In genomic region chr12:91219919-91220318, GRCh38 we compare ENCODE assay signal across 33 cellular contexts. TPM values are rescaled to one million over a fixed set of nuclear protein-coding genes. Genes with fewer than 3 reads are reported as not detected.
"Had no signal": no experiment of that assay in that cellular context is flagged by ENCODE, and none has a peak within 500 bp of the region (broad histone marks: within the 10 kb centered on the region; RNA-seq: fewer than 3 reads in every experiment).

No MANE protein-coding gene starts in this region.

- H3K9me3 ChIP-seq: heart right ventricle, left ventricle myocardium inferior, neutrophil, right lobe of liver, uterus had no signal

- H3K36me3 ChIP-seq: heart right ventricle, left ventricle myocardium inferior, neutrophil, right lobe of liver, uterus had no signal

- H3K4me3 ChIP-seq: heart right ventricle, left ventricle myocardium inferior, lung, right lobe of liver, uterus had no signal

- H3K27ac ChIP-seq: heart right ventricle, left ventricle myocardium inferior, neutrophil, right lobe of liver, uterus had no signal

- H3K4me3 Mint-ChIP-seq: activated CD4-positive, alpha-beta T cell treated with anti-CD3 and anti-CD28 coated beads for 36 hours; activated CD8-positive, alpha-beta memory T cell treated with anti-CD3 and anti-CD28 coated beads, Interleukin-2, amount 10 ng/mL, durations not matched to agents 7 days and 5 days; activated CD8-positive, alpha-beta T cell treated with anti-CD3 and anti-CD28 coated beads, Interleukin-2, amount 10 ng/mL, durations not matched to agents 7 days and 5 days; mesothelial cell of epicardium; naive B cell; nephron progenitor cell; stimulated activated memory B cell treated with anti-CD40 and anti-IgM and Interleukin-4, amounts not matched to agents 10 μg/mL and 1 μg/mL and 100 μg/mL, for 72 hours; stimulated activated naive CD8-positive, alpha-beta T cell treated with anti-CD3 and anti-CD28 coated beads, Interleukin-15, amount 100 ng/mL, for 72 hours; T-helper 2 cell treated with Interferon-gamma antibody and Interleukin-4, amounts not matched to agents 5 μg/mL and 100 μg/mL, for 36 hours; type B pancreatic cell had no signal

- H3K9me3 Mint-ChIP-seq: activated naive CD4-positive, alpha-beta T cell treated with anti-CD3 and anti-CD28 coated beads, Interleukin-2, amount 50 U/mL, for 72 hours; activated T-helper 2 cell treated with anti-CD3 and anti-CD28 coated beads, Interferon-gamma antibody, Interleukin-2, Interleukin-4, amounts not matched to agents 10 μg/mL and 5 μg/mL and 100 μg/mL, durations not matched to agents 14 hours and 24 hours and 36 hours; nephron progenitor cell; stimulated activated memory B cell treated with anti-CD40 and anti-IgM and Interleukin-4, amounts not matched to agents 10 μg/mL and 1 μg/mL and 100 μg/mL, for 72 hours; T-helper 2 cell treated with Interferon-gamma antibody and Interleukin-4, amounts not matched to agents 5 μg/mL and 100 μg/mL, for 36 hours; type B pancreatic cell had no signal

- H3K4me1 ChIP-seq: left ventricle myocardium inferior, right lobe of liver, uterus had no signal

- H3K27me3 ChIP-seq: heart right ventricle, neutrophil, right lobe of liver, uterus had no signal

- DNase-seq: activated CD4-positive, alpha-beta T cell treated with anti-CD3 and anti-CD28 coated beads for 36 hours; activated CD4-positive, CD25-positive, alpha-beta regulatory T cell; activated CD8-positive, alpha-beta memory T cell treated with anti-CD3 and anti-CD28 coated beads, Interleukin-2, amount 10 ng/mL, durations not matched to agents 7 days and 5 days; activated CD8-positive, alpha-beta T cell treated with anti-CD3 and anti-CD28 coated beads, Interleukin-2, amount 10 ng/mL, durations not matched to agents 7 days and 5 days; activated naive CD4-positive, alpha-beta T cell; activated T-cell treated with anti-CD3 and anti-CD28 coated beads, Interleukin-2, amount 50 U/mL, for 48 hours; dermis blood vessel endothelial cell; effector CD4-positive, alpha-beta T cell; erythroblast; heart right ventricle; left ventricle myocardium inferior; naive B cell; nephron progenitor cell; right lobe of liver; small intestine; stimulated activated CD4-positive, alpha-beta T cell treated with anti-CD3 and anti-CD28 coated beads, Interleukin-1b, Interleukin-23, amount 100 ng/mL, for 48 hours; stimulated activated CD4-positive, alpha-beta T cell treated with anti-CD3 and anti-CD28 coated beads, Interleukin-4, amount 100 ng/mL, for 4 hours; stimulated activated CD8-positive, alpha-beta memory T cell treated with anti-CD3 and anti-CD28 coated beads, Interleukin-4, amount 100 ng/mL, for 48 hours; stimulated activated naive CD8-positive, alpha-beta T cell treated with anti-CD3 and anti-CD28 coated beads, Interleukin-15, amount 100 ng/mL, for 72 hours; substantia nigra; T-helper 1 cell; uterus had no signal

- ATAC-seq: activated CD4-positive, alpha-beta T cell treated with anti-CD3 and anti-CD28 coated beads for 36 hours; activated CD8-positive, alpha-beta memory T cell treated with anti-CD3 and anti-CD28 coated beads, Interleukin-2, amount 10 ng/mL, durations not matched to agents 7 days and 5 days; activated CD8-positive, alpha-beta T cell treated with anti-CD3 and anti-CD28 coated beads, Interleukin-2, amount 10 ng/mL, durations not matched to agents 7 days and 5 days; activated naive CD4-positive, alpha-beta T cell treated with anti-CD3 and anti-CD28 coated beads, Interleukin-2, amount 50 U/mL, for 72 hours; right lobe of liver; stimulated activated memory B cell treated with anti-CD40 and anti-IgM and Interleukin-4, amounts not matched to agents 10 μg/mL and 1 μg/mL and 100 μg/mL, for 72 hours; stimulated activated naive CD8-positive, alpha-beta T cell treated with anti-CD3 and anti-CD28 coated beads, Interleukin-15, amount 100 ng/mL, for 72 hours had no signal

- FAIRE-seq: colon, endometrium had no signal

- H3K27me3 Mint-ChIP-seq: activated CD4-positive, alpha-beta T cell treated with anti-CD3 and anti-CD28 coated beads for 36 hours; activated CD8-positive, alpha-beta memory T cell treated with anti-CD3 and anti-CD28 coated beads, Interleukin-2, amount 10 ng/mL, durations not matched to agents 7 days and 5 days; progenitor cell of endocrine pancreas; stimulated activated memory B cell treated with anti-CD40 and anti-IgM and Interleukin-4, amounts not matched to agents 10 μg/mL and 1 μg/mL and 100 μg/mL, for 72 hours; stimulated activated naive CD8-positive, alpha-beta T cell treated with anti-CD3 and anti-CD28 coated beads, Interleukin-15, amount 100 ng/mL, for 72 hours; type B pancreatic cell had no signal

- H3K36me3 Mint-ChIP-seq: activated CD8-positive, alpha-beta memory T cell treated with anti-CD3 and anti-CD28 coated beads, Interleukin-2, amount 10 ng/mL, durations not matched to agents 7 days and 5 days; activated naive CD4-positive, alpha-beta T cell treated with anti-CD3 and anti-CD28 coated beads, Interleukin-2, amount 50 U/mL, for 72 hours; mesothelial cell of epicardium; naive B cell; stimulated activated memory B cell treated with anti-CD40 and anti-IgM and Interleukin-4, amounts not matched to agents 10 μg/mL and 1 μg/mL and 100 μg/mL, for 72 hours; type B pancreatic cell had no signal

- H3K27ac Mint-ChIP-seq: activated CD4-positive, alpha-beta T cell treated with anti-CD3 and anti-CD28 coated beads for 36 hours; activated CD8-positive, alpha-beta memory T cell treated with anti-CD3 and anti-CD28 coated beads, Interleukin-2, amount 10 ng/mL, durations not matched to agents 7 days and 5 days; activated CD8-positive, alpha-beta T cell treated with anti-CD3 and anti-CD28 coated beads, Interleukin-2, amount 10 ng/mL, durations not matched to agents 7 days and 5 days; activated naive CD4-positive, alpha-beta T cell treated with anti-CD3 and anti-CD28 coated beads, Interleukin-2, amount 50 U/mL, for 72 hours; activated T-helper 2 cell treated with anti-CD3 and anti-CD28 coated beads, Interferon-gamma antibody, Interleukin-2, Interleukin-4, amounts not matched to agents 10 μg/mL and 5 μg/mL and 100 μg/mL, durations not matched to agents 14 hours and 24 hours and 36 hours; mesothelial cell of epicardium; naive B cell; nephron progenitor cell; progenitor cell of endocrine pancreas; stimulated activated memory B cell treated with anti-CD40 and anti-IgM and Interleukin-4, amounts not matched to agents 10 μg/mL and 1 μg/mL and 100 μg/mL, for 72 hours; stimulated activated naive CD8-positive, alpha-beta T cell treated with anti-CD3 and anti-CD28 coated beads, Interleukin-15, amount 100 ng/mL, for 72 hours; T-helper 2 cell treated with Interferon-gamma antibody and Interleukin-4, amounts not matched to agents 5 μg/mL and 100 μg/mL, for 36 hours; type B pancreatic cell had no signal

- H3K4me1 Mint-ChIP-seq: activated CD4-positive, alpha-beta T cell treated with anti-CD3 and anti-CD28 coated beads for 36 hours; activated CD8-positive, alpha-beta memory T cell treated with anti-CD3 and anti-CD28 coated beads, Interleukin-2, amount 10 ng/mL, durations not matched to agents 7 days and 5 days; naive B cell; nephron progenitor cell; stimulated activated memory B cell treated with anti-CD40 and anti-IgM and Interleukin-4, amounts not matched to agents 10 μg/mL and 1 μg/mL and 100 μg/mL, for 72 hours; stimulated activated naive CD8-positive, alpha-beta T cell treated with anti-CD3 and anti-CD28 coated beads, Interleukin-15, amount 100 ng/mL, for 72 hours had no signal

RNA-seq across cellular contexts. Expression of gene DCN, which starts 37.3 kb away (rescaled TPM):
- total RNA-seq: activated CD4-positive, alpha-beta T cell treated with anti-CD3 and anti-CD28 coated beads for 36 hours; activated CD8-positive, alpha-beta memory T cell treated with anti-CD3 and anti-CD28 coated beads, Interleukin-2, amount 10 ng/mL, durations not matched to agents 7 days and 5 days; activated CD8-positive, alpha-beta T cell treated with anti-CD3 and anti-CD28 coated beads, Interleukin-2, amount 10 ng/mL, durations not matched to agents 7 days and 5 days; activated naive CD4-positive, alpha-beta T cell treated with anti-CD3 and anti-CD28 coated beads, Interleukin-2, amount 50 U/mL, for 72 hours; activated T-helper 2 cell treated with anti-CD3 and anti-CD28 coated beads, Interferon-gamma antibody, Interleukin-2, Interleukin-4, amounts not matched to agents 10 μg/mL and 5 μg/mL and 100 μg/mL, durations not matched to agents 14 hours and 24 hours and 36 hours; progenitor cell of endocrine pancreas had no signal
